1 cellular context compared by ENCODE assay signal in the genomic region with DNA sequence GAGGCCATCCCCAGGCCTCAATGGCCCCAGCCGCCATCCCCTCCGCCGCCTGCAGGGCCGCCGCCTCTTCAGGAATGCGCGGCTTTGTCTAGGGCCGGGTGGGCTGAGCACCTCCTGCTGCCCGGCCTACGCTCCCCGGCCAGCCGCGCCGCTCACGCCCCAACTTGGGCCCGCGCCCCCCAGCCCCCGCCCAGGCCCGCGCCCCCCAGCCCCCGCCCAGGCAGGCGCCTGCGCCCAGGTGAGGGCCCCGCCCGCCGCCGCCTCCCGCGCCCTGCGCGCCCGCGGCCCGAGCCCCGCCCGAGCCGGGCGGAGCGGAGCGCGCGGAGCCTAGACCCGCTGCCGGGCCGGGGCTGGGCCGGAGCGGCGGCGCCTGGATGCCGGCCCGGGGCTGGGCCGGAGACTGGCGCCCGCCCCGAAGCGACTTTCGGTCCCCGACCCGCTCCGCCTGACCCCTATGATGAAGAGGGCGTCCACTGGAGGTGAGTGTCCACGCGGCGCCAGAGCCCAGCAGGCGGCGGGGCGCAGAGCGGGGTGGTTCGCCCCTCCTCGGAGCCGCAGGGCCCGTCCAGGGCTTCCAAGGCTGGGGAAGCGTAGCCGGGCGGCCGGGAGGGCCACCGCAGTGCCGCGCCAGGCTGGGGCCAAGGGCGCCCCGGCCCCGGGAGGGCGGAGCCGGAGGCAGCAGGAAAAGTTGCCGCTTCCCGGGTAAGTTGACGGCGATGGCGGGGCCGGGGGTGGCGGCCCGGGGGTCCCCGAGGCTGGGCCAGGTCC.
A peak's percentile ranks its signal among the peaks of the same experiment; 100 is the strongest.
TF ChIP-seq lines count a peak whose summit lies in the region.

No MANE protein-coding gene starts in this region.

TF ChIP-seq in GM12878, 131 proteins besides CTCF, POLR2A, EP300 and RAD21:
- TF ChIP-seq, protein P1, sequence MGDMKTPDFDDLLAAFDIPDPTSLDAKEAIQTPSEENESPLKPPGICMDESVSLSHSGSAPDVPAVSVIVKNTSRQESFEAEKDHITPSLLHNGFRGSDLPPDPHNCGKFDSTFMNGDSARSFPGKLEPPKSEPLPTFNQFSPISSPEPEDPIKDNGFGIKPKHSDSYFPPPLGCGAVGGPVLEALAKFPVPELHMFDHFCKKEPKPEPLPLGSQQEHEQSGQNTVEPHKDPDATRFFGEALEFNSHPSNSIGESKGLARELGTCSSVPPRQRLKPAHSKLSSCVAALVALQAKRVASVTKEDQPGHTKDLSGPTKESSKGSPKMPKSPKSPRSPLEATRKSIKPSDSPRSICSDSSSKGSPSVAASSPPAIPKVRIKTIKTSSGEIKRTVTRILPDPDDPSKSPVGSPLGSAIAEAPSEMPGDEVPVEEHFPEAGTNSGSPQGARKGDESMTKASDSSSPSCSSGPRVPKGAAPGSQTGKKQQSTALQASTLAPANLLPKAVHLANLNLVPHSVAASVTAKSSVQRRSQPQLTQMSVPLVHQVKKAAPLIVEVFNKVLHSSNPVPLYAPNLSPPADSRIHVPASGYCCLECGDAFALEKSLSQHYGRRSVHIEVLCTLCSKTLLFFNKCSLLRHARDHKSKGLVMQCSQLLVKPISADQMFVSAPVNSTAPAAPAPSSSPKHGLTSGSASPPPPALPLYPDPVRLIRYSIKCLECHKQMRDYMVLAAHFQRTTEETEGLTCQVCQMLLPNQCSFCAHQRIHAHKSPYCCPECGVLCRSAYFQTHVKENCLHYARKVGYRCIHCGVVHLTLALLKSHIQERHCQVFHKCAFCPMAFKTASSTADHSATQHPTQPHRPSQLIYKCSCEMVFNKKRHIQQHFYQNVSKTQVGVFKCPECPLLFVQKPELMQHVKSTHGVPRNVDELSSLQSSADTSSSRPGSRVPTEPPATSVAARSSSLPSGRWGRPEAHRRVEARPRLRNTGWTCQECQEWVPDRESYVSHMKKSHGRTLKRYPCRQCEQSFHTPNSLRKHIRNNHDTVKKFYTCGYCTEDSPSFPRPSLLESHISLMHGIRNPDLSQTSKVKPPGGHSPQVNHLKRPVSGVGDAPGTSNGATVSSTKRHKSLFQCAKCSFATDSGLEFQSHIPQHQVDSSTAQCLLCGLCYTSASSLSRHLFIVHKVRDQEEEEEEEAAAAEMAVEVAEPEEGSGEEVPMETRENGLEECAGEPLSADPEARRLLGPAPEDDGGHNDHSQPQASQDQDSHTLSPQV (IDR thresholded peaks at IDR 0.05) = no peak
- peak; percentile 68 for TF ChIP-seq SUZ12 (IDR thresholded peaks at IDR 0.05; ENCODE audit: unreplicated experiment)
